38 cellular contexts compared by ENCODE assay signal in the genomic region with DNA sequence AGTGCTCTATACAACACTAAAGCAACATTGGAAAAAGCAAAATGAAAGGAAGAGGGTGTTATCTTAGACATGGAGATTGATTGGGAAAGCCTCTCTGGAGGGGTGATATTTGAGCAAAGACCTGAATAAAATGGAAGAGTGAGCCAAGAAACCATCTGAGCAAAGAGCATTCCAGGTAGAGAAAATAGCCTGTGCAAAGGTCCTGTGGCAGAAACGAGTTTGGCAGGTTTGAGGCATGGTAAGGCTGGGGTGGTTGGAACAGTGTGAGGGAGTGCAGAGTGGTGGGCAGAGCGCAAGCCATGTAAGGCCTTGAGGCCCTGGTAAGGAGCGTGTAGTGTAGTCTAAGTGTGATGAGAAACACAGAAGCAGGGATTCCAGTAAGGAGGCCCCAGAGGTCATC. TPM values are rescaled to one million over a fixed set of nuclear protein-coding genes. Genes with fewer than 3 reads are reported as not detected.
"Had no signal": no experiment of that assay in that cellular context is flagged by ENCODE, and none has a peak within 500 bp of the region (broad histone marks: within the 10 kb centered on the region; RNA-seq: fewer than 3 reads in every experiment).

No MANE protein-coding gene starts in this region.

- H3K36me3 Mint-ChIP-seq: activated CD4-positive, alpha-beta memory T cell treated with anti-CD3 and anti-CD28 coated beads for 36 hours; activated CD8-positive, alpha-beta memory T cell treated with anti-CD3 and anti-CD28 coated beads, Interleukin-2, amount 10 ng/mL, durations not matched to agents 7 days and 5 days; activated naive CD4-positive, alpha-beta T cell treated with anti-CD3 and anti-CD28 coated beads, Interleukin-2, amount 10 ng/mL, durations not matched to agents 7 days and 5 days; activated naive CD4-positive, alpha-beta T cell treated with anti-CD3 and anti-CD28 coated beads, Interleukin-2, amount 50 U/mL, for 24 hours; activated naive CD8-positive, alpha-beta T cell; activated naive CD8-positive, alpha-beta T cell treated with anti-CD3 and anti-CD28 coated beads, Interleukin-2, amount 10 ng/mL, durations not matched to agents 7 days and 5 days; brain had no signal

- FAIRE-seq: bronchial epithelial cell, TTC549 had no signal

- H3K27ac Mint-ChIP-seq: activated B cell treated with CpG ODN at 0.5 μM for 24 hours; activated CD4-positive, alpha-beta memory T cell treated with anti-CD3 and anti-CD28 coated beads for 36 hours; activated CD4-positive, alpha-beta T cell treated with anti-CD3 and anti-CD28 coated beads, Interleukin-2, amount 10 ng/mL, durations not matched to agents 24 days and 14 days; activated CD8-positive, alpha-beta memory T cell treated with anti-CD3 and anti-CD28 coated beads, Interleukin-2, amount 10 ng/mL, durations not matched to agents 7 days and 5 days; activated CD8-positive, alpha-beta T cell treated with anti-CD3 and anti-CD28 coated beads for 36 hours; activated naive CD4-positive, alpha-beta T cell treated with anti-CD3 and anti-CD28 coated beads, Interleukin-2, amount 10 ng/mL, durations not matched to agents 7 days and 5 days; activated naive CD4-positive, alpha-beta T cell treated with anti-CD3 and anti-CD28 coated beads, Interleukin-2, amount 50 U/mL, for 24 hours; activated naive CD8-positive, alpha-beta T cell; activated naive CD8-positive, alpha-beta T cell treated with anti-CD3 and anti-CD28 coated beads, Interleukin-2, amount 10 ng/mL, durations not matched to agents 7 days and 5 days; activated naive CD8-positive, alpha-beta T cell treated with anti-CD3 and anti-CD28 coated beads, Interleukin-2, amount 50 U/mL, for 24 hours; activated T-cell treated with anti-CD3 and anti-CD28 coated beads, Interleukin-2, amount 50 U/mL, for 24 hours; activated T-helper 2 cell treated with anti-CD3 and anti-CD28 coated beads, Interferon-gamma antibody, Interleukin-2, Interleukin-4, amounts not matched to agents 10 μg/mL and 5 μg/mL and 100 μg/mL, durations not matched to agents 14 hours and 24 hours and 36 hours; brain; T-helper 1 cell treated with Interleukin-12 subunit alpha and Interleukin-12 subunit beta and Interleukin-4 antibody, amounts not matched to agents 30 μg/mL and 1 μg/mL, for 36 hours; T-helper 2 cell treated with Interferon-gamma antibody and Interleukin-4, amounts not matched to agents 5 μg/mL and 100 μg/mL, for 36 hours had no signal

- DNase-seq: activated B cell treated with CpG ODN at 0.5 μM for 24 hours; activated CD4-positive, alpha-beta memory T cell treated with anti-CD3 and anti-CD28 coated beads for 36 hours; activated CD4-positive, alpha-beta T cell treated with anti-CD3 and anti-CD28 coated beads for 4 hours; activated CD4-positive, alpha-beta T cell treated with anti-CD3 and anti-CD28 coated beads, Interleukin-2, amount 10 ng/mL, durations not matched to agents 24 days and 14 days; activated CD4-positive, alpha-beta T cell treated with anti-CD3 and anti-CD28 coated beads, Interleukin-2, amount 50 U/mL, for 1 hour; activated CD4-positive, alpha-beta T cell treated with anti-CD3 and anti-CD28 coated beads, Interleukin-2, amount 50 U/mL, for 4 hours; activated CD4-positive, CD25-positive, alpha-beta regulatory T cell treated with anti-CD3 and anti-CD28 coated beads, Interleukin-2, amount 50 U/mL, for 72 hours; activated CD8-positive, alpha-beta memory T cell treated with anti-CD3 and anti-CD28 coated beads for 24 hours; activated CD8-positive, alpha-beta memory T cell treated with anti-CD3 and anti-CD28 coated beads, Interleukin-2, amount 10 ng/mL, durations not matched to agents 7 days and 5 days; activated CD8-positive, alpha-beta memory T cell treated with anti-CD3 and anti-CD28 coated beads, Interleukin-2, amount 50 U/mL, for 48 hours; activated CD8-positive, alpha-beta T cell treated with anti-CD3 and anti-CD28 coated beads for 36 hours; activated effector memory CD4-positive, alpha-beta T cell treated with Interleukin-2 at 50 U/mL for 16 hours; activated gamma-delta T cell; activated naive CD4-positive, alpha-beta T cell treated with anti-CD3 and anti-CD28 coated beads, Interleukin-2, amount 10 ng/mL, durations not matched to agents 7 days and 5 days; activated naive CD4-positive, alpha-beta T cell treated with Interleukin-2 at 50 U/mL for 16 hours; activated naive CD8-positive, alpha-beta T cell treated with anti-CD3 and anti-CD28 coated beads, Interleukin-2, amount 10 ng/mL, durations not matched to agents 7 days and 5 days; activated naive CD8-positive, alpha-beta T cell treated with anti-CD3 and anti-CD28 coated beads, Interleukin-2, amount 50 U/mL, for 24 hours; activated T-cell treated with anti-CD3 and anti-CD28 coated beads, Interleukin-2, amount 50 U/mL, for 24 hours; activated T-cell treated with anti-CD3 and anti-CD28 coated beads, Interleukin-2, amount 50 U/mL, for 48 hours; amygdala; anterior cingulate cortex; caudate nucleus; cerebellar nuclear complex; T-helper 2 cell; T-helper 9 cell had no signal

- H3K4me1 ChIP-seq: ascending aorta had no signal

- H3K4me3 ChIP-seq: ascending aorta, cardiac muscle cell had no signal

- H3K9me3 Mint-ChIP-seq: activated B cell treated with CpG ODN at 0.5 μM for 24 hours; activated CD4-positive, alpha-beta memory T cell treated with anti-CD3 and anti-CD28 coated beads for 36 hours; activated CD4-positive, alpha-beta T cell treated with anti-CD3 and anti-CD28 coated beads, Interleukin-2, amount 10 ng/mL, durations not matched to agents 24 days and 14 days; activated CD8-positive, alpha-beta T cell treated with anti-CD3 and anti-CD28 coated beads for 36 hours; activated naive CD4-positive, alpha-beta T cell treated with anti-CD3 and anti-CD28 coated beads, Interleukin-2, amount 10 ng/mL, durations not matched to agents 7 days and 5 days; activated naive CD4-positive, alpha-beta T cell treated with anti-CD3 and anti-CD28 coated beads, Interleukin-2, amount 50 U/mL, for 24 hours; activated naive CD8-positive, alpha-beta T cell treated with anti-CD3 and anti-CD28 coated beads, Interleukin-2, amount 10 ng/mL, durations not matched to agents 7 days and 5 days; activated T-cell treated with anti-CD3 and anti-CD28 coated beads, Interleukin-2, amount 50 U/mL, for 24 hours; activated T-helper 2 cell treated with anti-CD3 and anti-CD28 coated beads, Interferon-gamma antibody, Interleukin-2, Interleukin-4, amounts not matched to agents 10 μg/mL and 5 μg/mL and 100 μg/mL, durations not matched to agents 14 hours and 24 hours and 36 hours; T-helper 1 cell treated with Interleukin-12 subunit alpha and Interleukin-12 subunit beta and Interleukin-4 antibody, amounts not matched to agents 30 μg/mL and 1 μg/mL, for 36 hours; T-helper 2 cell treated with Interferon-gamma antibody and Interleukin-4, amounts not matched to agents 5 μg/mL and 100 μg/mL, for 36 hours had no signal

- H3K27me3 Mint-ChIP-seq: activated B cell treated with CpG ODN at 0.5 μM for 24 hours; activated CD8-positive, alpha-beta memory T cell treated with anti-CD3 and anti-CD28 coated beads, Interleukin-2, amount 10 ng/mL, durations not matched to agents 7 days and 5 days; activated naive CD4-positive, alpha-beta T cell treated with anti-CD3 and anti-CD28 coated beads, Interleukin-2, amount 10 ng/mL, durations not matched to agents 7 days and 5 days had no signal

- H3K4me1 Mint-ChIP-seq: activated B cell treated with CpG ODN at 0.5 μM for 24 hours; activated CD4-positive, alpha-beta T cell treated with anti-CD3 and anti-CD28 coated beads, Interleukin-2, amount 10 ng/mL, durations not matched to agents 24 days and 14 days; activated CD8-positive, alpha-beta memory T cell treated with anti-CD3 and anti-CD28 coated beads, Interleukin-2, amount 10 ng/mL, durations not matched to agents 7 days and 5 days; activated naive CD4-positive, alpha-beta T cell treated with anti-CD3 and anti-CD28 coated beads, Interleukin-2, amount 10 ng/mL, durations not matched to agents 7 days and 5 days; activated naive CD4-positive, alpha-beta T cell treated with anti-CD3 and anti-CD28 coated beads, Interleukin-2, amount 50 U/mL, for 24 hours; activated naive CD8-positive, alpha-beta T cell treated with anti-CD3 and anti-CD28 coated beads, Interleukin-2, amount 10 ng/mL, durations not matched to agents 7 days and 5 days; activated naive CD8-positive, alpha-beta T cell treated with anti-CD3 and anti-CD28 coated beads, Interleukin-2, amount 50 U/mL, for 24 hours; brain; central memory CD8-positive, alpha-beta T cell had no signal

- ATAC-seq: activated CD8-positive, alpha-beta memory T cell treated with anti-CD3 and anti-CD28 coated beads, Interleukin-2, amount 10 ng/mL, durations not matched to agents 7 days and 5 days; activated CD8-positive, alpha-beta T cell treated with anti-CD3 and anti-CD28 coated beads for 36 hours; activated naive CD8-positive, alpha-beta T cell treated with anti-CD3 and anti-CD28 coated beads, Interleukin-2, amount 50 U/mL, for 24 hours had no signal

- H3K9me3 ChIP-seq: ascending aorta had no signal

- H3K36me3 ChIP-seq: ascending aorta, cardiac muscle cell had no signal

- H3K4me3 Mint-ChIP-seq: activated B cell treated with CpG ODN at 0.5 μM for 24 hours; activated CD4-positive, alpha-beta memory T cell treated with anti-CD3 and anti-CD28 coated beads for 36 hours; activated CD4-positive, alpha-beta T cell treated with anti-CD3 and anti-CD28 coated beads, Interleukin-2, amount 10 ng/mL, durations not matched to agents 24 days and 14 days; activated CD8-positive, alpha-beta memory T cell treated with anti-CD3 and anti-CD28 coated beads, Interleukin-2, amount 10 ng/mL, durations not matched to agents 7 days and 5 days; activated CD8-positive, alpha-beta T cell treated with anti-CD3 and anti-CD28 coated beads for 36 hours; activated naive CD4-positive, alpha-beta T cell treated with anti-CD3 and anti-CD28 coated beads, Interleukin-2, amount 10 ng/mL, durations not matched to agents 7 days and 5 days; activated naive CD4-positive, alpha-beta T cell treated with anti-CD3 and anti-CD28 coated beads, Interleukin-2, amount 50 U/mL, for 24 hours; activated naive CD8-positive, alpha-beta T cell; activated naive CD8-positive, alpha-beta T cell treated with anti-CD3 and anti-CD28 coated beads, Interleukin-2, amount 10 ng/mL, durations not matched to agents 7 days and 5 days; activated naive CD8-positive, alpha-beta T cell treated with anti-CD3 and anti-CD28 coated beads, Interleukin-2, amount 50 U/mL, for 24 hours; activated T-cell treated with anti-CD3 and anti-CD28 coated beads, Interleukin-2, amount 50 U/mL, for 24 hours; brain; central memory CD8-positive, alpha-beta T cell; T-helper 1 cell treated with Interleukin-12 subunit alpha and Interleukin-12 subunit beta and Interleukin-4 antibody, amounts not matched to agents 30 μg/mL and 1 μg/mL, for 36 hours; T-helper 2 cell treated with Interferon-gamma antibody and Interleukin-4, amounts not matched to agents 5 μg/mL and 100 μg/mL, for 36 hours had no signal

- H3K27ac ChIP-seq: ascending aorta, cardiac muscle cell, VCaP had no signal

- H3K27me3 ChIP-seq: ascending aorta, cardiac muscle cell had no signal

RNA-seq across cellular contexts. Expression of gene PTPRT, which starts 40.0 kb away (rescaled TPM):
- total RNA-seq: activated B cell treated with CpG ODN at 0.5 μM for 24 hours; activated CD4-positive, alpha-beta memory T cell treated with anti-CD3 and anti-CD28 coated beads for 36 hours; activated CD4-positive, alpha-beta T cell treated with anti-CD3 and anti-CD28 coated beads, Interleukin-2, amount 10 ng/mL, durations not matched to agents 24 days and 14 days; activated CD8-positive, alpha-beta memory T cell treated with anti-CD3 and anti-CD28 coated beads, Interleukin-2, amount 10 ng/mL, durations not matched to agents 7 days and 5 days; activated CD8-positive, alpha-beta T cell treated with anti-CD3 and anti-CD28 coated beads for 36 hours; activated naive CD8-positive, alpha-beta T cell treated with anti-CD3 and anti-CD28 coated beads, Interleukin-2, amount 10 ng/mL, durations not matched to agents 7 days and 5 days; activated T-helper 2 cell treated with anti-CD3 and anti-CD28 coated beads, Interferon-gamma antibody, Interleukin-2, Interleukin-4, amounts not matched to agents 10 μg/mL and 5 μg/mL and 100 μg/mL, durations not matched to agents 14 hours and 24 hours and 36 hours; bronchial epithelial cell; chondrocyte had no signal
